1 cellular context compared by ENCODE assay signal in the genomic region with DNA sequence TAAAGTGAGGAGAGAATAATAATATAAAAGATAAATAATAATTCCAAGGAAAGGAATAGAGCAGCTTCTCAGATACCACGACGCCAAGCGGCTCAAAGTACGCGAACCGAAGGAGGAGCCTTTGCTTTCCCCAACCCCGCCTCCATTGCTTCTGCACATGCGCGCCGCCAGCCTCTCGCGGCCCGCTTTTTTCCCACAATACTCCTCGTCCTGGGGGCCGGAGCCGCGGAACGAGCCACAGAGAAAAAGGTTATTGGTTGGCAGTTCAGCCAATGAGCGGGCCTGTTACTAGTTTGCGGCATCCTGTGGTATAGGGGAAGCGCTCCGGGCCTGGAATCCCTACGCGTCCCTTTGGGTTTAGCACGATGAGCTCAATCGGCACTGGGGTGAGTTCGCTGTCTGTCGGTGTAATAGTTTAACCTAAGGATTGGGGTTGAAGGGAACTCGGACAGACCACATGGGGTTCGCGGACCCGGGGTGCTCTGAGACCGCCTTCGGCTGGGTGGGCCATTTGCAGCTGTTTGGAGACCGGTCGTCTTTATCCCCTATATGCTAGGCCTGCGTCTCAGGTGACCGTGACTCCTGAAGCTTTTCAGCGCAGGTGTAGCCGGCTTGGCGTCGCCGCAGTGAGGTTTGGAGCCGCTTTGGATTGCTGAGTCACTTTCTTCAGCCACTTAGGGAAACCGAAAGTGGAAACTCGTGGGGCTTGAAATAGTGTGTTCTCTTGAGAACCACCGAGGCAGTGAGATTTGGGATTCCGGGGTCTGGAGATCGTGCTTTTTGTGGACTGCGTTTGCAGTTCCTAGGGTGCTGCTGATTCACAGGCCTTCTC.
A peak's percentile ranks its signal among the peaks of the same experiment; 100 is the strongest.
TF ChIP-seq lines count a peak whose summit lies in the region.

PSMA3 (plus strand) TSS at position 288 of the 832 bp plus-strand sequence; CDS start at position 366, 78 bp downstream.

TF ChIP-seq in HepG2, 621 proteins besides CTCF, POLR2A, EP300 and RAD21 (continued from another document and continues in another):
- no peak for TF ChIP-seq MNT (IDR thresholded peaks at IDR 0.05)
- TF ChIP-seq ZNF724P (CRISPR knock-in tag; IDR thresholded peaks at IDR 0.05; ENCODE audit: borderline replicate concordance): no peak
- 0 out of 2 replicates have a peak, but pooled peaks have one; percentile 31 for TF ChIP-seq FOXO4 (CRISPR knock-in tag; conservative IDR thresholded peaks at IDR 0.05)
- TF ChIP-seq, protein P1, sequence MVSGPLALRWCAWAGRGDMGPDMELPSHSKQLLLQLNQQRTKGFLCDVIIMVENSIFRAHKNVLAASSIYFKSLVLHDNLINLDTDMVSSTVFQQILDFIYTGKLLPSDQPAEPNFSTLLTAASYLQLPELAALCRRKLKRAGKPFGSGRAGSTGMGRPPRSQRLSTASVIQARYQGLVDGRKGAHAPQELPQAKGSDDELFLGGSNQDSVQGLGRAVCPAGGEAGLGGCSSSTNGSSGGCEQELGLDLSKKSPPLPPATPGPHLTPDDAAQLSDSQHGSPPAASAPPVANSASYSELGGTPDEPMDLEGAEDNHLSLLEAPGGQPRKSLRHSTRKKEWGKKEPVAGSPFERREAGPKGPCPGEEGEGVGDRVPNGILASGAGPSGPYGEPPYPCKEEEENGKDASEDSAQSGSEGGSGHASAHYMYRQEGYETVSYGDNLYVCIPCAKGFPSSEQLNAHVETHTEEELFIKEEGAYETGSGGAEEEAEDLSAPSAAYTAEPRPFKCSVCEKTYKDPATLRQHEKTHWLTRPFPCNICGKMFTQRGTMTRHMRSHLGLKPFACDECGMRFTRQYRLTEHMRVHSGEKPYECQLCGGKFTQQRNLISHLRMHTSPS (CRISPR knock-in tag; IDR thresholded peaks at IDR 0.05; ENCODE audit: low read depth): no peak
- peak in 1 of 2 experiments; percentile 5; a peak in 1 of 4 replicates for TF ChIP-seq NR2F1 (CRISPR knock-in tag; IDR thresholded peaks at IDR 0.05)
- TF ChIP-seq CREB1 (IDR thresholded peaks at IDR 0.05): no peak
- peak; percentile 61 for TF ChIP-seq CREB1 (CRISPR knock-in tag; IDR thresholded peaks at IDR 0.05)
- no peak for TF ChIP-seq XBP1 (CRISPR knock-in tag; IDR thresholded peaks at IDR 0.05)
- TF ChIP-seq ONECUT2 (CRISPR knock-in tag; IDR thresholded peaks at IDR 0.05): 0 out of 2 replicates have a peak, but pooled peaks have one; percentile 14
- no peak for TF ChIP-seq PAX8 (CRISPR knock-in tag; IDR thresholded peaks at IDR 0.05; ENCODE audit: borderline replicate concordance)
- TF ChIP-seq TEAD3 (CRISPR knock-in tag; optimal IDR thresholded peaks at IDR 0.05; ENCODE audit: borderline replicate concordance): peak; percentile 51
- TF ChIP-seq ZNF543 (CRISPR knock-in tag; IDR thresholded peaks at IDR 0.05): 0 out of 2 replicates have a peak, but pooled peaks have one; percentile 42
- no peak for TF ChIP-seq E2F2 (CRISPR knock-in tag; IDR thresholded peaks at IDR 0.05; ENCODE audit: borderline replicate concordance)
- TF ChIP-seq PTBP1 (IDR thresholded peaks at IDR 0.05; ENCODE audit: low read depth, low read length, poor library complexity, severe bottlenecking): no peak
- no peak for TF ChIP-seq MTA1 (CRISPR knock-in tag; IDR thresholded peaks at IDR 0.05; ENCODE audit: borderline replicate concordance)
- peak; percentile 50 for TF ChIP-seq ERF (CRISPR knock-in tag; IDR thresholded peaks at IDR 0.05)
- TF ChIP-seq ZNF589 (CRISPR knock-in tag; conservative IDR thresholded peaks at IDR 0.05): no peak
- TF ChIP-seq ZBTB20 (CRISPR knock-in tag; IDR thresholded peaks at IDR 0.05; ENCODE audit: borderline replicate concordance, low read depth): 0 out of 2 replicates have a peak, but pooled peaks have one; percentile 15
- peak; percentile 78 for TF ChIP-seq HNRNPLL (IDR thresholded peaks at IDR 0.05; ENCODE audit: low read depth, low read length, poor library complexity, severe bottlenecking)
- no peak for TF ChIP-seq ZNF496 (CRISPR knock-in tag; IDR thresholded peaks at IDR 0.05; ENCODE audit: insufficient replicate concordance)
- TF ChIP-seq, protein P2, sequence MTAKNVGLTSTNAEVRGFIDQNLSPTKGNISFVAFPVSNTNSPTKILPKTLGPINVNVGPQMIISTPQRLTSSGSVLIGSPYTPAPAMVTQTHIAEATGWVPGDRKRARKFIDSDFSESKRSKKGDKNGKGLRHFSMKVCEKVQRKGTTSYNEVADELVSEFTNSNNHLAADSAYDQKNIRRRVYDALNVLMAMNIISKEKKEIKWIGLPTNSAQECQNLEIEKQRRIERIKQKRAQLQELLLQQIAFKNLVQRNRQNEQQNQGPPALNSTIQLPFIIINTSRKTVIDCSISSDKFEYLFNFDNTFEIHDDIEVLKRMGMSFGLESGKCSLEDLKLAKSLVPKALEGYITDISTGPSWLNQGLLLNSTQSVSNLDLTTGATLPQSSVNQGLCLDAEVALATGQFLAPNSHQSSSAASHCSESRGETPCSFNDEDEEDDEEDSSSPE (CRISPR knock-in tag; IDR thresholded peaks at IDR 0.05): peak; percentile 83
- TF ChIP-seq, protein P3, sequence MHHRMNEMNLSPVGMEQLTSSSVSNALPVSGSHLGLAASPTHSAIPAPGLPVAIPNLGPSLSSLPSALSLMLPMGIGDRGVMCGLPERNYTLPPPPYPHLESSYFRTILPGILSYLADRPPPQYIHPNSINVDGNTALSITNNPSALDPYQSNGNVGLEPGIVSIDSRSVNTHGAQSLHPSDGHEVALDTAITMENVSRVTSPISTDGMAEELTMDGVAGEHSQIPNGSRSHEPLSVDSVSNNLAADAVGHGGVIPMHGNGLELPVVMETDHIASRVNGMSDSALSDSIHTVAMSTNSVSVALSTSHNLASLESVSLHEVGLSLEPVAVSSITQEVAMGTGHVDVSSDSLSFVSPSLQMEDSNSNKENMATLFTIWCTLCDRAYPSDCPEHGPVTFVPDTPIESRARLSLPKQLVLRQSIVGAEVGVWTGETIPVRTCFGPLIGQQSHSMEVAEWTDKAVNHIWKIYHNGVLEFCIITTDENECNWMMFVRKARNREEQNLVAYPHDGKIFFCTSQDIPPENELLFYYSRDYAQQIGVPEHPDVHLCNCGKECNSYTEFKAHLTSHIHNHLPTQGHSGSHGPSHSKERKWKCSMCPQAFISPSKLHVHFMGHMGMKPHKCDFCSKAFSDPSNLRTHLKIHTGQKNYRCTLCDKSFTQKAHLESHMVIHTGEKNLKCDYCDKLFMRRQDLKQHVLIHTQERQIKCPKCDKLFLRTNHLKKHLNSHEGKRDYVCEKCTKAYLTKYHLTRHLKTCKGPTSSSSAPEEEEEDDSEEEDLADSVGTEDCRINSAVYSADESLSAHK (CRISPR knock-in tag; IDR thresholded peaks at IDR 0.05; ENCODE audit: borderline replicate concordance): no peak
- no peak for TF ChIP-seq ZNF160 (CRISPR knock-in tag; IDR thresholded peaks at IDR 0.05)
- no peak for TF ChIP-seq ZNF24 (IDR thresholded peaks at IDR 0.05)
- no peak for TF ChIP-seq ZNF569 (CRISPR knock-in tag; IDR thresholded peaks at IDR 0.05; ENCODE audit: borderline replicate concordance)
- no peak for TF ChIP-seq ZNF652 (CRISPR knock-in tag; IDR thresholded peaks at IDR 0.05; ENCODE audit: borderline replicate concordance, low read depth)
- TF ChIP-seq NRL (CRISPR knock-in tag; IDR thresholded peaks at IDR 0.05; ENCODE audit: borderline replicate concordance): peak; percentile 80; the same call in 1 of the 2 replicates
- no peak for TF ChIP-seq TRIM22 (IDR thresholded peaks at IDR 0.05)
- TF ChIP-seq MBD4 (IDR thresholded peaks at IDR 0.05; ENCODE audit: borderline replicate concordance, low read length): no peak
- no peak for TF ChIP-seq ZNF432 (CRISPR knock-in tag; IDR thresholded peaks at IDR 0.05; ENCODE audit: borderline replicate concordance)
- no peak for TF ChIP-seq ZNF331 (CRISPR knock-in tag; IDR thresholded peaks at IDR 0.05)
- TF ChIP-seq GMEB2 (CRISPR knock-in tag; IDR thresholded peaks at IDR 0.05; ENCODE audit: low read depth): no peak
- TF ChIP-seq MYNN (CRISPR knock-in tag; IDR thresholded peaks at IDR 0.05; ENCODE audit: low read depth): no peak
- TF ChIP-seq ZNF280B (CRISPR knock-in tag; IDR thresholded peaks at IDR 0.05; ENCODE audit: borderline replicate concordance): no peak
- TF ChIP-seq, protein P4, sequence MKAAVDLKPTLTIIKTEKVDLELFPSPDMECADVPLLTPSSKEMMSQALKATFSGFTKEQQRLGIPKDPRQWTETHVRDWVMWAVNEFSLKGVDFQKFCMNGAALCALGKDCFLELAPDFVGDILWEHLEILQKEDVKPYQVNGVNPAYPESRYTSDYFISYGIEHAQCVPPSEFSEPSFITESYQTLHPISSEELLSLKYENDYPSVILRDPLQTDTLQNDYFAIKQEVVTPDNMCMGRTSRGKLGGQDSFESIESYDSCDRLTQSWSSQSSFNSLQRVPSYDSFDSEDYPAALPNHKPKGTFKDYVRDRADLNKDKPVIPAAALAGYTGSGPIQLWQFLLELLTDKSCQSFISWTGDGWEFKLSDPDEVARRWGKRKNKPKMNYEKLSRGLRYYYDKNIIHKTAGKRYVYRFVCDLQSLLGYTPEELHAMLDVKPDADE (CRISPR knock-in tag; IDR thresholded peaks at IDR 0.05): no peak
- TF ChIP-seq ZNF788 (CRISPR knock-in tag; IDR thresholded peaks at IDR 0.05; ENCODE audit: borderline replicate concordance): peak; percentile 64; the same call in 1 of the 2 replicates
- peak; percentile 14; the same call in 1 of the 2 replicates for TF ChIP-seq ARID3A (IDR thresholded peaks at IDR 0.05; ENCODE audit: low read depth, low read length)
- no peak for TF ChIP-seq SMARCC2 (IDR thresholded peaks at IDR 0.05)
- no peak for TF ChIP-seq ZNF207 (IDR thresholded peaks at IDR 0.05; ENCODE audit: borderline replicate concordance)
